Comparison of ENCODE assay signal across 8 cellular contexts in the genomic region with DNA sequence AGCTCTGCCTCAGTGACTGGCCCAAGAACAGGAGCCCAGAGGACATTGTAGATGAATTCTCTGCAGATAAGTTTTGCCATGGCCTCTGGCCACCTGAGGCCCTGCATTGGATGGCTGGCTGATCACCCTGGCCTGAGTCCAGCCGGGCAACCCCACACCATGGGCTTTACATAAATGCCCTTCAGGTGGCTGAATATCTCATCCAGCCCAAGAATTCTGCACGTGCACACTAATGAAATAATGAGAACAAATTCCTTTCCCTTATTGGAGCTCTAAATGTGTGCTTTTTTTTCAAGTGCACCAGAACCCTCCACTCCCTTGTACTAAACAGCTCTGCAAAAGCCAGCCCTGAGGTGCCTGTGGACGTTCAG.
DNase-seq lines count a peak whose midpoint lies in the region; ATAC-seq and TF ChIP-seq lines count a peak whose summit lies in the region.
"Had no signal": no experiment of that assay in that cellular context is flagged by ENCODE, and none has a peak within 500 bp of the region (broad histone marks: within the 10 kb centered on the region; RNA-seq: fewer than 3 reads in every experiment).

No MANE protein-coding gene starts in this region.

- CTCF ChIA-PET in CD4-positive, alpha-beta T cell (lab: Charles Lee), result interaction anchor here (2.0 kb wide), 1 partner anchor 144 kb away, joined by 10 read pairs; no protein-coding TSS in a partner anchor

- no peak for ATAC-seq in CD4-positive, alpha-beta T cell (ENCODE audit: poor library complexity)
- ATAC-seq in foreskin keratinocyte (no peak), body of pancreas (no peak)

- 86% methylated on average over 3 of the region's 3 CpGs for WGBS in HUES64
- WGBS in body of pancreas, 2 donors, result 86 to 88% methylated on average over 3 of the region's 3 CpGs

- peaks cover 50% of the 10 kb centered on the region for H3K4me1 Mint-ChIP-seq in CD4-positive, alpha-beta T cell (ENCODE audit: low read depth)
- H3K4me1 Mint-ChIP-seq in neural crest cell, result peaks cover 39% of the 10 kb centered on the region

- H3K4me3 ChIP-seq in HUES64 (ENCODE audit: low read length) (no peak overlapping the region), adipocyte (ENCODE audit: low read length) (peak overlapping the region; percentile 44), body of pancreas (no peak overlapping the region)
- H3K4me3 ChIP-seq: pancreas had no signal

- peak overlapping the region; percentile 71 for H3K27ac Mint-ChIP-seq in CD4-positive, alpha-beta T cell
- peak overlapping the region; percentile 68 for H3K27ac Mint-ChIP-seq in neural crest cell (ENCODE audit: unreplicated experiment)

- H3K9ac ChIP-seq in HUES64 (ENCODE audit: low read depth, low read length) (no peak overlapping the region), adipocyte (ENCODE audit: low read length) (no peak overlapping the region)

- peaks cover 9% of the 10 kb centered on the region; the same call in 1 of the 2 replicates for H3K36me3 ChIP-seq in HUES64 (ENCODE audit: insufficient read depth, low read length)
- peaks cover 41% of the 10 kb centered on the region for H3K36me3 ChIP-seq in adipocyte (ENCODE audit: control insufficient read depth, insufficient read depth, low read length, severe bottlenecking)
- peaks cover 3 to 5% of the 10 kb centered on the region in 2 donors for H3K36me3 ChIP-seq in body of pancreas (replicated peaks in 1 of 2; ENCODE audit: insufficient read depth in 1 of 2, low read depth in 2 of 2)

- H3K36me3 Mint-ChIP-seq in CD4-positive, alpha-beta T cell (ENCODE audit: low read depth), result peaks cover 91% of the 10 kb centered on the region
- peaks cover 22% of the 10 kb centered on the region for H3K36me3 Mint-ChIP-seq in neural crest cell (ENCODE audit: low read depth)

- no peak for TF ChIP-seq CTCF in CD4-positive, alpha-beta T cell (IDR thresholded peaks at IDR 0.05)
- TF ChIP-seq CTCF in neural crest cell (conservative IDR thresholded peaks at IDR 0.05) (no peak), foreskin keratinocyte (conservative IDR thresholded peaks at IDR 0.05) (no peak), body of pancreas (IDR thresholded peaks at IDR 0.05) (no peak)

- no peaks in the 10 kb centered on the region for H3K27me3 ChIP-seq in CD4-positive, alpha-beta T cell (ENCODE audit: control insufficient read depth, insufficient read depth, low read length)
- H3K27me3 ChIP-seq in HUES64 (ENCODE audit: insufficient read depth, low read length) (no peaks in the 10 kb centered on the region), adipocyte (replicated peaks; ENCODE audit: control insufficient read depth, insufficient read depth, low read length) (no peaks in the 10 kb centered on the region), foreskin keratinocyte (no peaks in the 10 kb centered on the region), body of pancreas (no peaks in the 10 kb centered on the region)
- H3K27me3 ChIP-seq: pancreas had no signal

- POLR2A ChIA-PET in CD4-positive, alpha-beta T cell (lab: Charles Lee), result interaction anchor here (1.2 to 3.2 kb wide), 2 partner anchors 66 to 128 kb away, joined by 4 to 17 read pairs; a partner anchor contains a TSS

- no peak for DNase-seq in CD4-positive, alpha-beta T cell
- DNase-seq in adipocyte (ENCODE audit: low read depth) (no peak), neural crest cell (ENCODE audit: low read depth, low spot score) (no peak), foreskin keratinocyte (no peak), body of pancreas (no peak), germinal center (ENCODE audit: low spot score) (no peak)
- DNase-seq: pancreas had no signal

- no peaks in the 10 kb centered on the region for H3K27me3 Mint-ChIP-seq in CD4-positive, alpha-beta T cell
- no peaks in the 10 kb centered on the region for H3K27me3 Mint-ChIP-seq in neural crest cell (ENCODE audit: low read depth)

- H3K27ac ChIP-seq in CD4-positive, alpha-beta T cell (ENCODE audit: low read depth, low read length), result no peak overlapping the region
- H3K27ac ChIP-seq in HUES64 (ENCODE audit: low read depth, low read length) (peak overlapping the region; percentile 32), foreskin keratinocyte (no peak overlapping the region), body of pancreas (no peak overlapping the region)
- H3K27ac ChIP-seq: pancreas had no signal

- intact Hi-C loops in CD4-positive, alpha-beta T cell (cut with DNase I, micrococcal nuclease), result no loop called here
- intact Hi-C loops in body of pancreas (cut with DNase I), result no loop called here

- no peaks in the 10 kb centered on the region for H3K9me3 Mint-ChIP-seq in CD4-positive, alpha-beta T cell
- no peaks in the 10 kb centered on the region for H3K9me3 Mint-ChIP-seq in neural crest cell

- H3K4me1 ChIP-seq in HUES64 (ENCODE audit: insufficient read depth, low read length) (peaks cover 22% of the 10 kb centered on the region), adipocyte (ENCODE audit: control insufficient read depth, insufficient read depth, low read length) (peaks cover 27% of the 10 kb centered on the region), foreskin keratinocyte (peaks cover 10% of the 10 kb centered on the region), body of pancreas (no peaks in the 10 kb centered on the region)
- H3K4me1 ChIP-seq: pancreas had no signal

- no peaks in the 10 kb centered on the region for H3K9me3 ChIP-seq in CD4-positive, alpha-beta T cell (ENCODE audit: control insufficient read depth, low read length)
- H3K9me3 ChIP-seq in HUES64 (ENCODE audit: insufficient read depth, low read depth, low read length) (no peaks in the 10 kb centered on the region), adipocyte (ENCODE audit: control insufficient read depth, low read length) (no peaks in the 10 kb centered on the region), body of pancreas (no peaks in the 10 kb centered on the region)
- H3K9me3 ChIP-seq: pancreas had no signal

- no peak for TF ChIP-seq POLR2A in body of pancreas (IDR thresholded peaks at IDR 0.05)

- H3K4me3 Mint-ChIP-seq in CD4-positive, alpha-beta T cell, result no peak overlapping the region
- no peak overlapping the region for H3K4me3 Mint-ChIP-seq in neural crest cell
